In genomic region chr2:182448371-182448770, GRCh38 we compare ENCODE assay signal across 19 cellular contexts. TPM values are rescaled to one million over a fixed set of nuclear protein-coding genes. Genes with fewer than 3 reads are reported as not detected.
"Had no signal": no experiment of that assay in that cellular context is flagged by ENCODE, and none has a peak within 500 bp of the region (broad histone marks: within the 10 kb centered on the region; RNA-seq: fewer than 3 reads in every experiment).

No MANE protein-coding gene starts in this region.

- H3K27ac Mint-ChIP-seq: activated naive CD8-positive, alpha-beta T cell; activated T-helper 1 cell treated with anti-CD3 and anti-CD28 coated beads, Interleukin-12 subunit alpha, Interleukin-12 subunit beta, Interleukin-2, Interleukin-4 antibody, amounts not matched to agents 30 ng/mL and 10 ng/mL and 1 ng/mL, durations not matched to agents 14 hours and 24 hours and 36 hours; naive thymus-derived CD8-positive, alpha-beta T cell; stimulated activated effector memory CD8-positive, alpha-beta T cell treated with anti-CD3 and anti-CD28 coated beads, Interleukin-12 subunit alpha, Interleukin-12 subunit beta, amount 100 ng/mL, for 72 hours had no signal

- DNase-seq: activated CD4-positive, alpha-beta T cell treated with anti-CD3 and anti-CD28 coated beads, Interleukin-2, amount 50 U/mL, for 1 hour; anterior cingulate cortex; dermis blood vessel endothelial cell; effector memory CD4-positive, alpha-beta T cell; esophagus squamous epithelium; left ventricle myocardium superior; naive thymus-derived CD8-positive, alpha-beta T cell; right lobe of liver; stimulated activated CD4-positive, alpha-beta T cell treated with anti-CD3 and anti-CD28 coated beads, Interleukin-4, amount 100 ng/mL, for 24 hours; stomach; T-helper 1 cell; T-helper 9 cell had no signal

- H3K9ac ChIP-seq: parathyroid adenoma had no signal

- H3K9me3 Mint-ChIP-seq: activated T-helper 1 cell treated with anti-CD3 and anti-CD28 coated beads, Interleukin-12 subunit alpha, Interleukin-12 subunit beta, Interleukin-2, Interleukin-4 antibody, amounts not matched to agents 30 ng/mL and 10 ng/mL and 1 ng/mL, durations not matched to agents 14 hours and 24 hours and 36 hours had no signal

- H2AFZ ChIP-seq: parathyroid adenoma had no signal

- H3K4me3 Mint-ChIP-seq: activated naive CD8-positive, alpha-beta T cell; activated T-helper 1 cell treated with anti-CD3 and anti-CD28 coated beads, Interleukin-12 subunit alpha, Interleukin-12 subunit beta, Interleukin-2, Interleukin-4 antibody, amounts not matched to agents 30 ng/mL and 10 ng/mL and 1 ng/mL, durations not matched to agents 14 hours and 24 hours and 36 hours; naive thymus-derived CD8-positive, alpha-beta T cell; stimulated activated effector memory CD8-positive, alpha-beta T cell treated with anti-CD3 and anti-CD28 coated beads, Interleukin-12 subunit alpha, Interleukin-12 subunit beta, amount 100 ng/mL, for 72 hours had no signal

- ATAC-seq: naive thymus-derived CD8-positive, alpha-beta T cell; right lobe of liver; stimulated activated effector memory CD8-positive, alpha-beta T cell treated with anti-CD3 and anti-CD28 coated beads, Interleukin-12 subunit alpha, Interleukin-12 subunit beta, amount 100 ng/mL, for 72 hours had no signal

- H3K36me3 ChIP-seq: breast epithelium, esophagus squamous epithelium, right lobe of liver, stomach, vagina had no signal

- H3K4me1 Mint-ChIP-seq: naive thymus-derived CD8-positive, alpha-beta T cell; stimulated activated effector memory CD8-positive, alpha-beta T cell treated with anti-CD3 and anti-CD28 coated beads, Interleukin-12 subunit alpha, Interleukin-12 subunit beta, amount 100 ng/mL, for 72 hours had no signal

- H3K27me3 Mint-ChIP-seq: activated naive CD8-positive, alpha-beta T cell had no signal

- H3K27me3 ChIP-seq: breast epithelium, esophagus squamous epithelium, right lobe of liver, stomach, vagina had no signal

- H3K27ac ChIP-seq: breast epithelium, esophagus squamous epithelium, parathyroid adenoma, right lobe of liver, stomach, vagina had no signal

- H3K36me3 Mint-ChIP-seq: activated naive CD8-positive, alpha-beta T cell; naive thymus-derived CD8-positive, alpha-beta T cell; stimulated activated effector memory CD8-positive, alpha-beta T cell treated with anti-CD3 and anti-CD28 coated beads, Interleukin-12 subunit alpha, Interleukin-12 subunit beta, amount 100 ng/mL, for 72 hours had no signal

- H3K4me1 ChIP-seq: breast epithelium, esophagus squamous epithelium, parathyroid adenoma, right lobe of liver, vagina had no signal

- H3K9me3 ChIP-seq: breast epithelium, esophagus squamous epithelium, right lobe of liver, stomach, vagina had no signal

- H3K4me3 ChIP-seq: breast epithelium, esophagus squamous epithelium, right lobe of liver, stomach, vagina had no signal

- H3K79me2 ChIP-seq: parathyroid adenoma had no signal

RNA-seq across cellular contexts. Expression of gene PDE1A, which starts 21.5 kb away (rescaled TPM):
- total RNA-seq: activated CD8-positive, alpha-beta memory T cell treated with anti-CD3 and anti-CD28 coated beads for 36 hours; activated T-helper 1 cell treated with anti-CD3 and anti-CD28 coated beads, Interleukin-12 subunit alpha, Interleukin-12 subunit beta, Interleukin-2, Interleukin-4 antibody, amounts not matched to agents 30 ng/mL and 10 ng/mL and 1 ng/mL, durations not matched to agents 14 hours and 24 hours and 36 hours; naive thymus-derived CD8-positive, alpha-beta T cell had no signal
